Comparison of ENCODE assay signal across 10 cellular contexts in genomic region chr5:120817044-120817985, GRCh38.
DNase-seq lines count a peak whose midpoint lies in the region; ATAC-seq and TF ChIP-seq lines count a peak whose summit lies in the region.
"Had no signal": no experiment of that assay in that cellular context is flagged by ENCODE, and none has a peak within 500 bp of the region (broad histone marks: within the 10 kb centered on the region; RNA-seq: fewer than 3 reads in every experiment).

No MANE protein-coding gene starts in this region.

- H2AFZ ChIP-seq in GM23248, result no peak overlapping the region

- H3K27me3 ChIP-seq in GM23248 (replicated peaks; ENCODE audit: insufficient read depth), result no peaks in the 10 kb centered on the region
- H3K27me3 ChIP-seq in foreskin keratinocyte, result no peaks in the 10 kb centered on the region
- H3K27me3 ChIP-seq: upper lobe of left lung had no signal

- no peaks in the 10 kb centered on the region for H4K20me1 ChIP-seq in GM23248 (ENCODE audit: insufficient read depth)

- no peak overlapping the region for H3K4me2 ChIP-seq in GM23248 (ENCODE audit: unreplicated experiment)

- no peaks in the 10 kb centered on the region for H3K27me3 Mint-ChIP-seq in activated T-cell treated with anti-CD3 and anti-CD28 coated beads, Interleukin-2, amount 50 U/mL, for 4 hours (ENCODE audit: low read depth)

- H3K9me3 ChIP-seq in GM23248 (ENCODE audit: low read depth), result no peaks in the 10 kb centered on the region

- peak; percentile 17 for TF ChIP-seq CTCF in foreskin keratinocyte (conservative IDR thresholded peaks at IDR 0.05)

- H3K4me3 Mint-ChIP-seq in activated T-cell treated with anti-CD3 and anti-CD28 coated beads, Interleukin-2, amount 50 U/mL, for 4 hours, result no peak overlapping the region

- DNase-seq in AG08395 (ENCODE audit: low spot score), result peak; percentile 24
- DNase-seq in GM23248, result peak; percentile 52
- DNase-seq in SK-N-DZ (ENCODE audit: low spot score), result peak; percentile 23
- no peak for DNase-seq in foreskin keratinocyte
- no peak for DNase-seq in KG1 (lab: John Stamatoyannopoulos, UW)
- no peak for DNase-seq in activated T-cell treated with anti-CD3 and anti-CD28 coated beads, Interleukin-2, amount 50 U/mL, for 4 hours
- DNase-seq in hippocampal formation (lab: John Stamatoyannopoulos, UW), result no peak
- DNase-seq: NCI-H2227 treated with DMSO at 0.1 percent for 48 hours, upper lobe of left lung had no signal

- no peaks in the 10 kb centered on the region for H3K36me3 Mint-ChIP-seq in activated T-cell treated with anti-CD3 and anti-CD28 coated beads, Interleukin-2, amount 50 U/mL, for 4 hours (ENCODE audit: insufficient read depth)

- no peaks in the 10 kb centered on the region for H3K36me3 ChIP-seq in GM23248 (ENCODE audit: low read depth)
- H3K36me3 ChIP-seq: upper lobe of left lung had no signal

- no peaks in the 10 kb centered on the region for H3K9me2 ChIP-seq in GM23248 (ENCODE audit: insufficient read depth)

- H3F3A ChIP-seq in GM23248 (ENCODE audit: insufficient read depth), result no peaks in the 10 kb centered on the region

- 85 to 96% methylated on average over 12 of the region's 12 CpGs for WGBS in GM23248 (ENCODE audit: low coverage in 1 of 2, low lambda C conversion rate in 2 of 2, missing lambda C conversion rate in 2 of 2), 2 experiments

- no peak overlapping the region for H3K4me3 ChIP-seq in GM23248
- H3K4me3 ChIP-seq: upper lobe of left lung had no signal

- no peaks in the 10 kb centered on the region for H3K4me1 ChIP-seq in GM23248 (ENCODE audit: insufficient read depth)
- H3K4me1 ChIP-seq in foreskin keratinocyte, result no peaks in the 10 kb centered on the region
- H3K4me1 ChIP-seq: upper lobe of left lung had no signal

- no peak for ATAC-seq in foreskin keratinocyte
- no peak for ATAC-seq in HG02571 (IDR thresholded peaks at IDR 0.05; ENCODE audit: unreplicated experiment)
- ATAC-seq in activated T-cell treated with anti-CD3 and anti-CD28 coated beads, Interleukin-2, amount 50 U/mL, for 4 hours, result no peak

- no peaks in the 10 kb centered on the region for H3K79me2 ChIP-seq in GM23248 (ENCODE audit: insufficient read depth)

- peaks cover 31% of the 10 kb centered on the region for H3K9me3 Mint-ChIP-seq in activated T-cell treated with anti-CD3 and anti-CD28 coated beads, Interleukin-2, amount 50 U/mL, for 4 hours

- no peaks in the 10 kb centered on the region for H3K4me1 Mint-ChIP-seq in activated T-cell treated with anti-CD3 and anti-CD28 coated beads, Interleukin-2, amount 50 U/mL, for 4 hours (ENCODE audit: low read depth)

- in situ Hi-C loops in GM23248 (cut with MboI), result loop anchor here (25.0 kb wide), 2 partner anchors 880 to 1355 kb away; partner anchors contain the start of gene HSD17B4

- H3K27ac ChIP-seq in GM23248, result no peak overlapping the region
- H3K27ac ChIP-seq in foreskin keratinocyte, result no peak overlapping the region
- H3K27ac ChIP-seq: upper lobe of left lung had no signal

- H3K9ac ChIP-seq in GM23248, result no peak overlapping the region

Comparison
In these comparisons a context has a peak if more than half of its experiments do, and no peak if none do; other contexts are left out.
1. DNase-seq: peak in AG08395 (single experiment), GM23248 (single experiment) and SK-N-DZ (single experiment); none in foreskin keratinocyte (0 of 2), KG1 (single experiment), activated T-cell treated with anti-CD3 and anti-CD28 coated beads, Interleukin-2, amount 50 U/mL, for 4 hours (single experiment) and hippocampal formation (0 of 2).